Comparison of ENCODE assay signal across 23 cellular contexts in the genomic region with DNA sequence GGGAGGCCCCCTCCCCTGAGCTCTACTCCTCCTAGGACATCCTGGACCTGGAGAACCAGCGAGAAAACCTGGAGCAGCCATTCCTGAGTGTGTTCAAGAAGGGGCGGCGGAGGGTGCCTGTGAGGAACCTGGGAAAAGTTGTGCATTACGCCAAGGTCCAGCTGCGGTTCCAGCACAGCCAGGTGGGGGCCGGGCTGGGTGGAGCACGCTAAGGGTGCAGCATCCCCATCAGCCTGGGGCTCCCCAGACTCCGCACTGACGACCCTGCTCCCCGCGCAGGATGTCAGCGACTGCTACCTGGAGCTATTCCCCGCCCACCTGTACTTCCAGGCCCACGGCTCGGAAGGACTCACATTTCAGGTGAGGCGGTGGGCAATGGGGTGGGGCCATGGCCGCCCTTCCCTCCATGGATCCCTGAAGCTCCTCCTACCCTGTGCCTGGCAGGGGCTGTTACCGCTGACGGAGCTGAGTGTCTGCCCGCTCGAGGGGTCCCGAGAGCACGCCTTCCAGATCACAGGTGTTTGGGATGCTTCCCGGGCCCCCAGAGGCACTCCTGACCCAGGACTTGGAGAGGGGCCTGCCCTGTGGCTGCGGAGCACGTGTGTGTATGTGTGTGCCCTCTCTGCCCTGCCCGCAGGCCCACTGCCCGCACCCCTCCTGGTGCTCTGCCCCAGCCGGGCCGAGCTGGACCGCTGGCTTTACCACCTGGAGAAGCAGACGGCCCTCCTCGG. TPM values are rescaled to one million over a fixed set of nuclear protein-coding genes. Genes with fewer than 3 reads are reported as not detected.
"Had no signal": no experiment of that assay in that cellular context is flagged by ENCODE, and none has a peak within 500 bp of the region (broad histone marks: within the 10 kb centered on the region; RNA-seq: fewer than 3 reads in every experiment).

No MANE protein-coding gene starts in this region.

- H3K36me3 ChIP-seq: cardiac muscle cell, left lung, tibial artery had no signal

- H3K9me3 Mint-ChIP-seq: activated B cell treated with CpG ODN at 0.5 μM for 24 hours; activated naive CD8-positive, alpha-beta T cell treated with anti-CD3 and anti-CD28 coated beads for 36 hours; activated T-helper 1 cell treated with anti-CD3 and anti-CD28 coated beads, Interleukin-12 subunit alpha, Interleukin-12 subunit beta, Interleukin-2, Interleukin-4 antibody, amounts not matched to agents 30 ng/mL and 10 ng/mL and 1 ng/mL, durations not matched to agents 14 hours and 24 hours and 36 hours; dendritic cell treated with granulocyte-macrophage colony-stimulating factor and Interleukin-4, amounts not matched to agents 40 ng/mL and 50 ng/mL, for 4 days; T-helper 2 cell treated with Interferon-gamma antibody and Interleukin-4, amounts not matched to agents 5 μg/mL and 100 μg/mL, for 36 hours had no signal

- DNase-seq: activated B cell treated with CpG ODN at 0.5 μM for 24 hours; activated CD4-positive, alpha-beta memory T cell treated with anti-CD3 and anti-CD28 coated beads for 36 hours; activated CD4-positive, alpha-beta T cell treated with anti-CD3 and anti-CD28 coated beads for 4 hours; activated gamma-delta T cell treated with Interleukin-2 at 50 U/mL for 16 hours; activated naive CD8-positive, alpha-beta T cell treated with anti-CD3 and anti-CD28 coated beads for 36 hours; activated T-cell treated with anti-CD3 and anti-CD28 coated beads for 4 hours; amniotic stem cell; effector CD8-positive, alpha-beta T cell; foreskin fibroblast; kidney; left lung; mammary epithelial cell; stimulated activated naive CD8-positive, alpha-beta T cell treated with anti-CD3 and anti-CD28 coated beads, Interleukin-15, Interleukin-2, amounts not matched to agents 100 U/mL and 50 U/mL, for 24 hours; substantia nigra; tibial artery had no signal

- FAIRE-seq: kidney had no signal

- H3K4me3 ChIP-seq: cardiac muscle cell, left lung, psoas muscle, tibial artery had no signal

- H3K9me3 ChIP-seq: left lung, psoas muscle, tibial artery had no signal

- H3K27ac ChIP-seq: cardiac muscle cell, left lung, psoas muscle, tibial artery had no signal

- H3K4me3 Mint-ChIP-seq: activated B cell treated with CpG ODN at 0.5 μM for 24 hours; activated CD4-positive, alpha-beta memory T cell treated with anti-CD3 and anti-CD28 coated beads for 36 hours; activated naive CD8-positive, alpha-beta T cell treated with anti-CD3 and anti-CD28 coated beads for 36 hours; activated T-helper 1 cell treated with anti-CD3 and anti-CD28 coated beads, Interleukin-12 subunit alpha, Interleukin-12 subunit beta, Interleukin-2, Interleukin-4 antibody, amounts not matched to agents 30 ng/mL and 10 ng/mL and 1 ng/mL, durations not matched to agents 14 hours and 24 hours and 36 hours; dendritic cell treated with granulocyte-macrophage colony-stimulating factor and Interleukin-4, amounts not matched to agents 40 ng/mL and 50 ng/mL, for 4 days; T-helper 2 cell treated with Interferon-gamma antibody and Interleukin-4, amounts not matched to agents 5 μg/mL and 100 μg/mL, for 36 hours had no signal

- H3K36me3 Mint-ChIP-seq: activated CD4-positive, alpha-beta memory T cell treated with anti-CD3 and anti-CD28 coated beads for 36 hours had no signal

- ATAC-seq: left lung; psoas muscle; right cardiac atrium; stimulated activated naive CD8-positive, alpha-beta T cell treated with anti-CD3 and anti-CD28 coated beads, Interleukin-15, Interleukin-2, amounts not matched to agents 100 U/mL and 50 U/mL, for 24 hours had no signal

- H3K27ac Mint-ChIP-seq: activated B cell treated with CpG ODN at 0.5 μM for 24 hours; activated CD4-positive, alpha-beta memory T cell treated with anti-CD3 and anti-CD28 coated beads for 36 hours; activated naive CD8-positive, alpha-beta T cell treated with anti-CD3 and anti-CD28 coated beads for 36 hours; activated T-helper 1 cell treated with anti-CD3 and anti-CD28 coated beads, Interleukin-12 subunit alpha, Interleukin-12 subunit beta, Interleukin-2, Interleukin-4 antibody, amounts not matched to agents 30 ng/mL and 10 ng/mL and 1 ng/mL, durations not matched to agents 14 hours and 24 hours and 36 hours; dendritic cell treated with granulocyte-macrophage colony-stimulating factor and Interleukin-4, amounts not matched to agents 40 ng/mL and 50 ng/mL, for 4 days; T-helper 2 cell treated with Interferon-gamma antibody and Interleukin-4, amounts not matched to agents 5 μg/mL and 100 μg/mL, for 36 hours had no signal

RNA-seq across cellular contexts. Expression of gene PLEKHN1, which starts 4.1 kb away (rescaled TPM):
- total RNA-seq: psoas muscle, skeletal muscle tissue had no signal

RNA-seq across cellular contexts. Expression of gene PERM1, which starts 11.5 kb away (rescaled TPM):
- total RNA-seq: activated B cell treated with CpG ODN at 0.5 μM for 24 hours; activated CD4-positive, alpha-beta memory T cell treated with anti-CD3 and anti-CD28 coated beads for 36 hours; activated naive CD8-positive, alpha-beta T cell treated with anti-CD3 and anti-CD28 coated beads for 36 hours; activated T-helper 1 cell treated with anti-CD3 and anti-CD28 coated beads, Interleukin-12 subunit alpha, Interleukin-12 subunit beta, Interleukin-2, Interleukin-4 antibody, amounts not matched to agents 30 ng/mL and 10 ng/mL and 1 ng/mL, durations not matched to agents 14 hours and 24 hours and 36 hours; glomerular endothelial cell; left lung; mammary epithelial cell had no signal
